Comparison of ENCODE assay signal across 8 cellular contexts in the genomic region with DNA sequence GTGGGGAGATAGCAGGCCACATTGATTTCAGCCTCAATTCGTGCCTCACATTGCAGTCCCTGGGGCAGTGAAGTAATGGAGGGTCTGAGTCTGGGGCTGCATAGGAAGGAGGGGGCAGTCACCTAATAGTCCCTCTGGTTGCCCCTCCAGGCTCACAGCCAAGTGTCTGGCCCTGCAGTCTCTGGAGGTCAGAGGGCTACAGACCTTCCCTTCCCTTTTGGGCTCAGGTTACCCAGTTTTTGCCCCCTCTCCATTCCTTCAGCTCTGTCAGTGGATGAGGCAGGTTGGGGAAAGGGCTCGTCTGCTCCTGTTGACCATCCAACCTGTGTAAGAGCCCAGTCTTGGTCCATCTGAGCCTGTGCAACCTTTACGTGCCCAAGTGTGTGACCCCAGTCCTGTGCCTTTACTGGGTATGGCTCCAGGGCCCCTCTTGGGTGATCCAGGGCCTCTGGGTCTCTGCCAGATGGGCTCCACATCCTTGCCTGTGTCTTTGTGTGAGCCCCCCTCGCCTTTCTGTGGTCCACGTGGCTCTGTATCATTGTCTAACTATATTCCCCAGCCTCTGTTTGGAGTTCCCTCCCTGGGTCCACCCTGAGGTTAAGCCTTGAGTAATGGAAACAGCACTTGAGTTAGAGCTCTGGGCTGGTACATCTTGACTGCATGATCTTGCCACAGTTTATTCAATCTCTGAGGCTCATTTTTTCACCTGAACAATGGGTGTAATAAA. TPM values are rescaled to one million over a fixed set of nuclear protein-coding genes. Genes with fewer than 3 reads are reported as not detected.
A peak's percentile ranks its signal among the peaks of the same experiment; 100 is the strongest.
DNase-seq lines count a peak whose midpoint lies in the region; ATAC-seq lines count a peak whose summit lies in the region.

No MANE protein-coding gene starts in this region.

- DNase-seq in NCI-H2171 treated with DMSO at 0.1 percent for 48 hours (lab: John Stamatoyannopoulos, UW) (peak; percentile 54), NCI-H2171 (lab: John Stamatoyannopoulos, UW) (no peak), immature natural killer cell (no peak), substantia nigra (lab: John Stamatoyannopoulos, UW) (peak in 4 of 49 donors; percentile 22 to 53 (median 33))

- H3K4me1 Mint-ChIP-seq in activated naive CD8-positive, alpha-beta T cell (ENCODE audit: low read depth) = peaks cover 49% of the 10 kb centered on the region
- H3K4me1 Mint-ChIP-seq in immature natural killer cell = peaks cover 39 to 40% of the 10 kb centered on the region in 2 donors

- H3K27ac ChIP-seq in substantia nigra (ENCODE audit: low read depth, low read length, poor library complexity, severe bottlenecking) = peak overlapping the region; percentile 98

- ATAC-seq in activated CD4-positive, CD25-positive, alpha-beta regulatory T cell treated with anti-CD3 and anti-CD28 coated beads, Interleukin-2, amount 50 U/mL, for 24 hours = no peak
- ATAC-seq in GM18511 (IDR thresholded peaks at IDR 0.05; ENCODE audit: unreplicated experiment) = no peak
- no peak for ATAC-seq in esophagus mucosa

- H3K27me3 Mint-ChIP-seq in activated naive CD8-positive, alpha-beta T cell = no peaks in the 10 kb centered on the region
- H3K27me3 Mint-ChIP-seq in immature natural killer cell (ENCODE audit: low read depth in 3 of 3) = peaks cover 11 to 14% (median 13%) of the 10 kb centered on the region in 3 donors

- H3K9me3 Mint-ChIP-seq in activated naive CD8-positive, alpha-beta T cell (ENCODE audit: low read depth) = no peaks in the 10 kb centered on the region
- H3K9me3 Mint-ChIP-seq in immature natural killer cell = no peaks in the 10 kb centered on the region

- peak overlapping the region; percentile 77 for H3K4me3 Mint-ChIP-seq in activated naive CD8-positive, alpha-beta T cell
- H3K4me3 Mint-ChIP-seq in immature natural killer cell = peak overlapping the region; percentile 40 to 74 (median 59)

- no peaks in the 10 kb centered on the region for H3K36me3 Mint-ChIP-seq in activated naive CD8-positive, alpha-beta T cell
- H3K36me3 Mint-ChIP-seq in immature natural killer cell = peaks cover 0 to 4% (median 0%) of the 10 kb centered on the region in 3 donors

- peak overlapping the region; percentile 88 for H3K27ac Mint-ChIP-seq in activated naive CD8-positive, alpha-beta T cell
- no peak overlapping the region for H3K27ac Mint-ChIP-seq in immature natural killer cell

RNA-seq across cellular contexts. Expression of gene CIC, which starts 13.1 kb away (rescaled TPM):
- polyA plus RNA-seq in immature natural killer cell = 1 to 10 TPM in 1 of 3 donors, under 1 TPM in 1, not detected in 1; 0.52 to 2.9 TPM
- 31.4 TPM for total RNA-seq in esophagus mucosa

RNA-seq across cellular contexts. Expression of gene PRR19, which starts 19.7 kb away (rescaled TPM):
- under 1 TPM in 1 of 3 donors, not detected in 2; 0.16 TPM for polyA plus RNA-seq in immature natural killer cell
- total RNA-seq in esophagus mucosa = 0.84 TPM

RNA-seq across cellular contexts. Expression of gene PAFAH1B3, which starts 20.2 kb away (rescaled TPM):
- 10 to 100 TPM; 17.4 to 27.3 (median 26.0) TPM for polyA plus RNA-seq in immature natural killer cell
- total RNA-seq in esophagus mucosa = 32.5 TPM

RNA-seq across cellular contexts. Expression of gene ERF, which starts 27.3 kb away (rescaled TPM):
- 1 to 10 TPM in 2 of 3 donors, under 1 TPM in 1; 0.24 to 3.4 (median 2.3) TPM for polyA plus RNA-seq in immature natural killer cell
- 21.5 TPM for total RNA-seq in esophagus mucosa

RNA-seq across cellular contexts. Expression of gene TMEM145, which starts 30.9 kb away (rescaled TPM):
- polyA plus RNA-seq in immature natural killer cell = not detected
- 0.20 TPM for total RNA-seq in esophagus mucosa
